8 cellular contexts compared by ENCODE assay signal in genomic region chr17:45149037-45149668, GRCh38. TPM values are rescaled to one million over a fixed set of nuclear protein-coding genes. Genes with fewer than 3 reads are reported as not detected.
DNase-seq lines count a peak whose midpoint lies in the region; ATAC-seq and TF ChIP-seq lines count a peak whose summit lies in the region.

No MANE protein-coding gene starts in this region.

- peak overlapping the region; percentile 75 for H3K4ac ChIP-seq in trophoblast cell (ENCODE audit: low read depth, low read length)

- H4K8ac ChIP-seq in trophoblast cell (ENCODE audit: low read depth, low read length) = peak overlapping the region; percentile 64

- H3K36me3 ChIP-seq in BJ (ENCODE audit: control insufficient read depth, insufficient read depth, low read length) (no peaks in the 10 kb centered on the region; the same call in 1 of the 2 replicates), heart left ventricle (no peaks in the 10 kb centered on the region), trophoblast cell (ENCODE audit: control insufficient read depth in 1 of 2, insufficient read depth in 2 of 2, low read length in 2 of 2) (no peaks in the 10 kb centered on the region)

- H3K4me1 ChIP-seq in heart left ventricle = peaks cover 5 to 59% (median 34%) of the 10 kb centered on the region in 12 donors
- H3K4me1 ChIP-seq in trophoblast cell (ENCODE audit: control insufficient read depth in 1 of 2, insufficient read depth in 2 of 2, low read length in 2 of 2) = peaks cover 9 to 23% of the 10 kb centered on the region in 2 experiments

- H4K91ac ChIP-seq in trophoblast cell (ENCODE audit: low read depth, low read length) = peak overlapping the region; percentile 86

- peak overlapping the region; percentile 81 for H2BK120ac ChIP-seq in trophoblast cell (ENCODE audit: insufficient read depth, low read length, poor library complexity)

- peak overlapping the region; percentile 31 for H2BK12ac ChIP-seq in trophoblast cell (ENCODE audit: low read length)

- H3K14ac ChIP-seq in trophoblast cell (ENCODE audit: low read length) = peak overlapping the region; percentile 93

- CTCF ChIA-PET in BJ (lab: Yijun Ruan, JAX) = interaction anchor here (0.6 to 8.4 kb wide), 29 partner anchors 8 to 1037 kb away, joined by 3 to 210 read pairs (median 4); partner anchors contain the start of genes ACBD4, HEXIM2, MAP3K14 and PLCD3

- H3K23ac ChIP-seq in trophoblast cell (ENCODE audit: low read length) = no peak overlapping the region

- peak overlapping the region; percentile 34 for H2AK5ac ChIP-seq in trophoblast cell (ENCODE audit: low read length)

- intact Hi-C loops in heart left ventricle (cut with DNase I) = loop anchor here in 1 of 10 donors (5.0 kb wide), 1 partner anchor 48 kb away; no protein-coding TSS in a partner anchor

- H2BK5ac ChIP-seq in trophoblast cell (ENCODE audit: low read depth, low read length, poor library complexity) = peak overlapping the region; percentile 89

- H3K79me1 ChIP-seq in trophoblast cell (ENCODE audit: low read length) = peaks cover 29% of the 10 kb centered on the region

- H3K27me3 ChIP-seq in BJ (ENCODE audit: control insufficient read depth, insufficient read depth, low read length) = no peaks in the 10 kb centered on the region
- no peaks in the 10 kb centered on the region for H3K27me3 ChIP-seq in heart left ventricle
- H3K27me3 ChIP-seq in trophoblast cell (ENCODE audit: insufficient read depth, low read length) = no peaks in the 10 kb centered on the region

- H3K4me3 ChIP-seq in BJ (ENCODE audit: low read depth, low read length) (peak overlapping the region; percentile 91), heart left ventricle (peak overlapping the region; percentile 62 to 93 (median 79)), trophoblast cell (ENCODE audit: low read depth, low read length) (peak overlapping the region; percentile 90)

- peak; percentile 30 for DNase-seq in BJ (ENCODE audit: low read depth)
- peak; percentile 70 for DNase-seq in NCI-H1436 (lab: John Stamatoyannopoulos, UW)
- DNase-seq in T-helper 1 cell = peak; percentile 47 to 78 (median 65)
- DNase-seq in amniotic stem cell (lab: John Stamatoyannopoulos, UW) = peak; percentile 71
- DNase-seq in heart left ventricle = peak; percentile 90 to 94 (median 91)
- DNase-seq in trophoblast cell = peak; percentile 58 to 72
- no peak for DNase-seq in cortex of kidney (lab: John Stamatoyannopoulos, UW)

- no peaks in the 10 kb centered on the region for H3K9me3 ChIP-seq in heart left ventricle
- H3K9me3 ChIP-seq in trophoblast cell (ENCODE audit: insufficient read depth, low read depth, low read length) = no peaks in the 10 kb centered on the region

- peak in 1 of 2 donors; percentile 38 for TF ChIP-seq POLR2A in heart left ventricle (IDR thresholded peaks at IDR 0.05)

- H3K9ac ChIP-seq in trophoblast cell (ENCODE audit: low read length) = peak overlapping the region; percentile 85

- peak; percentile 93 for TF ChIP-seq CTCF in BJ (IDR thresholded peaks at IDR 0.05; ENCODE audit: insufficient read depth, low read depth, low read length)
- TF ChIP-seq CTCF in heart left ventricle (IDR thresholded peaks at IDR 0.05) = peak; percentile 73 to 95 (median 84)

- peaks cover 16% of the 10 kb centered on the region for H3K79me2 ChIP-seq in trophoblast cell (ENCODE audit: control insufficient read depth, insufficient read depth, low read length, poor library complexity)

- 0 to 1% (median 0%) methylated on average over 26 to 32 of the region's 32 CpGs for WGBS in heart left ventricle, 4 donors
- no CpG with 5 or more reads among the region's 32 CpGs for WGBS in trophoblast cell (ENCODE audit: extremely low coverage, insufficient coverage, insufficient read length)

- POLR2A ChIA-PET in BJ (lab: Charles Lee) = interaction anchor here (0.5 to 5.2 kb wide), 14 partner anchors 9 to 1731 kb away, joined by 3 to 66 read pairs (median 5); partner anchors contain the start of genes ACBD4, C1QL1, FMNL1 and HEXIM2

- H3K4me2 ChIP-seq in trophoblast cell (ENCODE audit: low read length) = peak overlapping the region; percentile 88

- H4K12ac ChIP-seq in trophoblast cell (ENCODE audit: low read depth, low read length) = peak overlapping the region; percentile 68

- peak overlapping the region; percentile 48 for H2AFZ ChIP-seq in trophoblast cell (ENCODE audit: insufficient read depth, low read length, poor library complexity)

- H3K18ac ChIP-seq in trophoblast cell (ENCODE audit: low read length) = peak overlapping the region; percentile 95

- H3K27ac ChIP-seq in heart left ventricle (peak overlapping the region; percentile 86 to 100 (median 96)), trophoblast cell (ENCODE audit: low read depth, low read length) (peak overlapping the region; percentile 91)

- ATAC-seq in GM21423 (IDR thresholded peaks at IDR 0.05; ENCODE audit: unreplicated experiment) = peak; percentile 30
- ATAC-seq in heart left ventricle = peak; percentile 44 to 71 (median 58)

RNA-seq across cellular contexts. Expression of gene HEXIM1, which starts 0.9 kb away (rescaled TPM):
- polyA plus RNA-seq in BJ (2011; rRNA removed) (16.0 and 16.7 TPM in 2 replicates), heart left ventricle (10 to 100 TPM; 11.9 to 12.4 TPM)
- polyA minus RNA-seq in BJ (2011; rRNA and poly(A)+ RNA removed) = 10.3 and 11.2 TPM in 2 replicates
- total RNA-seq in heart left ventricle = 10 to 100 TPM; 14.4 to 28.7 (median 22.5) TPM
- 108 and 114 TPM in 2 replicates for polyA plus RNA-seq in trophoblast cell (2013)

RNA-seq across cellular contexts. Expression of gene HEXIM2, which starts 12.5 kb away (rescaled TPM):
- polyA plus RNA-seq in BJ (2011; rRNA removed) = 3.9 and 6.3 TPM in 2 replicates
- polyA minus RNA-seq in BJ (2011; rRNA and poly(A)+ RNA removed) = 1.8 and 2.3 TPM in 2 replicates
- 1 to 10 TPM; 3.9 to 7.5 (median 5.7) TPM for total RNA-seq in heart left ventricle
- polyA plus RNA-seq in heart left ventricle = 1 to 10 TPM; 3.4 to 6.4 TPM
- polyA plus RNA-seq in trophoblast cell (2013) = 4.2 and 4.3 TPM in 2 replicates

RNA-seq across cellular contexts. Expression of gene ACBD4, which starts 13.7 kb away (rescaled TPM):
- polyA plus RNA-seq in BJ (2011; rRNA removed) (5.4 and 7.3 TPM in 2 replicates), heart left ventricle (1 to 10 TPM; 3.3 to 8.8 TPM)
- polyA minus RNA-seq in BJ (2011; rRNA and poly(A)+ RNA removed) = 3.0 and 4.2 TPM in 2 replicates
- 1 to 10 TPM; 4.1 to 9.8 (median 6.3) TPM for total RNA-seq in heart left ventricle
- polyA plus RNA-seq in trophoblast cell (2013) = 3.8 TPM in 2 replicates

RNA-seq across cellular contexts. Expression of gene PLCD3, which starts 16.8 kb away (rescaled TPM):
- polyA plus RNA-seq in BJ (2011; rRNA removed) = 47.5 and 81.6 TPM in 2 replicates
- 71.6 and 94.8 TPM in 2 replicates for polyA minus RNA-seq in BJ (2011; rRNA and poly(A)+ RNA removed)
- 100 to 1,000 TPM; 102 to 207 (median 123) TPM for total RNA-seq in heart left ventricle
- polyA plus RNA-seq in heart left ventricle = 100 to 1,000 TPM in 1 of 2 donors, 10 to 100 TPM in 1; 92.8 to 105 TPM
- 53.9 and 61.0 TPM in 2 replicates for polyA plus RNA-seq in trophoblast cell (2013)
